21 cellular contexts compared by ENCODE assay signal in genomic region chr12:21478756-21479455, GRCh38. TPM values are rescaled to one million over a fixed set of nuclear protein-coding genes. Genes with fewer than 3 reads are reported as not detected.
"Had no signal": no experiment of that assay in that cellular context is flagged by ENCODE, and none has a peak within 500 bp of the region (broad histone marks: within the 10 kb centered on the region; RNA-seq: fewer than 3 reads in every experiment).

No MANE protein-coding gene starts in this region.

- ATAC-seq: activated CD4-positive, alpha-beta T cell treated with anti-CD3 and anti-CD28 coated beads for 36 hours; body of pancreas; left lobe of liver had no signal

- H3K27ac ChIP-seq: body of pancreas, sigmoid colon, tibial artery had no signal

- H3K4me3 Mint-ChIP-seq: activated CD4-positive, alpha-beta memory T cell treated with anti-CD3 and anti-CD28 coated beads for 36 hours; activated CD4-positive, alpha-beta T cell treated with anti-CD3 and anti-CD28 coated beads for 36 hours; activated naive CD4-positive, alpha-beta T cell treated with anti-CD3 and anti-CD28 coated beads for 36 hours; mesothelial cell of epicardium; nephron progenitor cell had no signal

- H3K4me1 ChIP-seq: sigmoid colon, spleen, tibial artery had no signal

- H3K27me3 Mint-ChIP-seq: activated CD4-positive, alpha-beta memory T cell treated with anti-CD3 and anti-CD28 coated beads for 36 hours; activated CD4-positive, alpha-beta T cell treated with anti-CD3 and anti-CD28 coated beads for 36 hours had no signal

- H3K27ac Mint-ChIP-seq: activated CD4-positive, alpha-beta memory T cell treated with anti-CD3 and anti-CD28 coated beads for 36 hours; activated naive CD4-positive, alpha-beta T cell treated with anti-CD3 and anti-CD28 coated beads for 36 hours; activated T-helper 2 cell treated with anti-CD3 and anti-CD28 coated beads, Interferon-gamma antibody, Interleukin-2, Interleukin-4, amounts not matched to agents 10 μg/mL and 5 μg/mL and 100 μg/mL, durations not matched to agents 14 hours and 24 hours and 36 hours; mesothelial cell of epicardium; nephron progenitor cell had no signal

- H3K9me3 Mint-ChIP-seq: activated CD4-positive, alpha-beta memory T cell treated with anti-CD3 and anti-CD28 coated beads for 36 hours; activated naive CD4-positive, alpha-beta T cell treated with anti-CD3 and anti-CD28 coated beads for 36 hours; activated T-helper 2 cell treated with anti-CD3 and anti-CD28 coated beads, Interferon-gamma antibody, Interleukin-2, Interleukin-4, amounts not matched to agents 10 μg/mL and 5 μg/mL and 100 μg/mL, durations not matched to agents 14 hours and 24 hours and 36 hours; mesothelial cell of epicardium; nephron progenitor cell had no signal

- H3K4me1 Mint-ChIP-seq: mesothelial cell of epicardium, nephron progenitor cell had no signal

- DNase-seq: activated CD4-positive, alpha-beta memory T cell treated with anti-CD3 and anti-CD28 coated beads for 36 hours; activated CD4-positive, alpha-beta T cell treated with anti-CD3 and anti-CD28 coated beads for 36 hours; activated naive CD4-positive, alpha-beta T cell treated with anti-CD3 and anti-CD28 coated beads for 36 hours; activated T-cell treated with anti-CD3 and anti-CD28 coated beads, Interleukin-2, amount 50 U/mL, for 1 hour; body of pancreas; central memory CD4-positive, alpha-beta T cell; kidney; nephron progenitor cell; nucleus accumbens; sigmoid colon; spleen; stimulated activated CD8-positive, alpha-beta memory T cell treated with anti-CD3 and anti-CD28 coated beads, Interleukin-4, amount 100 ng/mL, for 48 hours; stimulated activated naive CD4-positive, alpha-beta T cell treated with Interleukin-2 at 50 U/mL for 16 hours; substantia nigra; T-helper 1 cell; T-helper 9 cell; tibial artery had no signal

- H3K27me3 ChIP-seq: body of pancreas, sigmoid colon, spleen, tibial artery had no signal

- H3K9me3 ChIP-seq: body of pancreas, sigmoid colon, spleen, tibial artery had no signal

- H3K4me3 ChIP-seq: body of pancreas, lung, sigmoid colon, spleen, tibial artery had no signal

RNA-seq across cellular contexts. Expression of gene SPX, which starts 47.2 kb away (rescaled TPM):
- total RNA-seq: mesothelial cell of epicardium had no signal
